Comparison of ENCODE assay signal across 8 cellular contexts in the genomic region with DNA sequence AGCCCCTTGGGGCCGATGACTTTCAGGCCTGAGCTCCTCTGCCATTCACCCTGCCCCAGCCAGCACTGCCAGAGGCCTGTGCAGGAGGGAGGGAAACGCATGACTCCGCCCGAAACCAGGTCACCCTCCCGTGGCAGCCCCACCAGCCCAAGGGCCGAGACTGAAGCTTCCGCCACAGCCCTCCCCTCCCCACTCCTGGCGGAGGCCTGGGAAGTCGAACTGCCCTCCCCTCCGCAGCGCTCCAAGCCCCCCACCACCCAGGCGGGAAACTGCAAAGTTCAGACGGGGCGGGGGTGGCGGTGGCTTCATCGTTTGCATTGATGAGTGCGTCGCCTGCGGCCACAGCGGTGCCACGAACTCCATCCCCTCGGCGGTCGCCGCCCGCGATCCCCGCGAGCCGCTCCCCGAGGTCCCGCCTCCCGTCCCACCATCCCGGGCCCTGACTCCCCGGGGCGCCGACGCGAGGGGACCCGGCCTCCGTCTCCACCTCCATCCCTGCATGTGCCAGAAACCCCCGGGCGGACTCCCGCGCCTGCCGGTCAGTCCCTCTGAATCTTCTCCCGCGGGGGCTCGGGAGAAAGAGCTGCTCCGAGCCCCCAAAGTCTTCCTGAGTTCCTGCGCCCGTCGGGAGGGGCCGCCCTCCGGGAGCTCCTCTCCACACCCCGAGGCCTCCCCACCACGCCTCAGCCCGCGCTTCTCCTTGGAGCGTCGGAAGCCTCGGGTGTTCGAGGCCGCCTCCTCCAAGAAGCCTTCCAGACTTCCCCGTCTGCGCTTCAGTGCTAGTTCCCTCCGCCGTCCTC. TPM values are rescaled to one million over a fixed set of nuclear protein-coding genes. Genes with fewer than 3 reads are reported as not detected.
DNase-seq lines count a peak whose midpoint lies in the region; ATAC-seq and TF ChIP-seq lines count a peak whose summit lies in the region.

No MANE protein-coding gene starts in this region.

- H3K4ac ChIP-seq in mesenchymal stem cell (ENCODE audit: low read depth in 1 of 2, low read length in 2 of 2), result no peak overlapping the region

- H3K9me3 ChIP-seq in MG63 (no peaks in the 10 kb centered on the region), breast epithelium (no peaks in the 10 kb centered on the region), mesenchymal stem cell (ENCODE audit: control insufficient read depth, low read length) (no peaks in the 10 kb centered on the region), uterus (no peaks in the 10 kb centered on the region)

- H4K91ac ChIP-seq in mesenchymal stem cell (ENCODE audit: low read length), result peak overlapping the region; percentile 22

- peak; percentile 30 for ATAC-seq in GM21381 (IDR thresholded peaks at IDR 0.05; ENCODE audit: unreplicated experiment)

- DNase-seq in EL (peak; percentile 31), MG63 (no peak), breast epithelium (ENCODE audit: low spot score in 2 of 2) (no peak), mesenchymal stem cell (peak; percentile 17), uterus (no peak), NCI-H345 (lab: John Stamatoyannopoulos, UW) (no peak), NCI-H187 (lab: John Stamatoyannopoulos, UW) (no peak)

- intact Hi-C loops in breast epithelium (cut with DNase I; ENCODE audit: low total_unique reads), result no loop called here
- intact Hi-C loops in uterus (cut with DNase I; ENCODE audit: low total_unique reads), result no loop called here

- 14% methylated on average over 68 of the region's 68 CpGs for WGBS in mesenchymal stem cell

- H3K4me1 ChIP-seq in breast epithelium, result peaks cover 3 to 9% of the 10 kb centered on the region in 2 donors
- H3K4me1 ChIP-seq in mesenchymal stem cell (ENCODE audit: control insufficient read depth, insufficient read depth, low read depth, low read length), result peaks cover 31% of the 10 kb centered on the region
- peaks cover 0 to 6% of the 10 kb centered on the region in 2 donors for H3K4me1 ChIP-seq in uterus

- H4K8ac ChIP-seq in mesenchymal stem cell (ENCODE audit: low read length), result peak overlapping the region; percentile 80

- H2BK120ac ChIP-seq in mesenchymal stem cell (ENCODE audit: low read depth, low read length), result peak overlapping the region; percentile 50

- H3K27me3 ChIP-seq in MG63, result no peaks in the 10 kb centered on the region
- H3K27me3 ChIP-seq in breast epithelium, result no peaks in the 10 kb centered on the region
- H3K27me3 ChIP-seq in mesenchymal stem cell (ENCODE audit: control insufficient read depth in 1 of 2, insufficient read depth in 1 of 2, low read length in 2 of 2), result peaks cover 8 to 34% of the 10 kb centered on the region in 2 experiments
- no peaks in the 10 kb centered on the region for H3K27me3 ChIP-seq in uterus

- no peak for TF ChIP-seq POLR2A in breast epithelium (IDR thresholded peaks at IDR 0.05)
- TF ChIP-seq POLR2A in uterus (IDR thresholded peaks at IDR 0.05), result no peak

- H2BK15ac ChIP-seq in mesenchymal stem cell (ENCODE audit: low read depth, poor library complexity, severe bottlenecking), result no peak overlapping the region

- no peak overlapping the region for H3K14ac ChIP-seq in mesenchymal stem cell (ENCODE audit: low read length in 2 of 2)

- no peak overlapping the region for H2AK5ac ChIP-seq in mesenchymal stem cell (ENCODE audit: low read length, severe bottlenecking)

- H3K36me3 ChIP-seq in MG63 (no peaks in the 10 kb centered on the region), breast epithelium (no peaks in the 10 kb centered on the region), mesenchymal stem cell (ENCODE audit: control insufficient read depth in 1 of 2, insufficient read depth in 2 of 2, low read depth in 1 of 2, low read length in 2 of 2) (peaks cover 0 to 16% of the 10 kb centered on the region in 2 experiments), uterus (no peaks in the 10 kb centered on the region)

- H3K27ac ChIP-seq in breast epithelium (peak overlapping the region; percentile 66 to 82), mesenchymal stem cell (ENCODE audit: low read length, poor library complexity, severe bottlenecking) (no peak overlapping the region), uterus (peak overlapping the region; percentile 81 to 90)

- peak overlapping the region; percentile 75 for H3K9ac ChIP-seq in mesenchymal stem cell (ENCODE audit: low read length)

- no peak overlapping the region for H2BK5ac ChIP-seq in mesenchymal stem cell (ENCODE audit: low read depth, low read length, poor library complexity, severe bottlenecking)

- peak overlapping the region; percentile 54 to 70 for H3K18ac ChIP-seq in mesenchymal stem cell (ENCODE audit: low read depth in 1 of 2, low read length in 2 of 2)

- H2AFZ ChIP-seq in mesenchymal stem cell (ENCODE audit: low read depth, low read length), result peak overlapping the region; percentile 30

- H3K23ac ChIP-seq in mesenchymal stem cell (ENCODE audit: low read length in 2 of 2), result peak overlapping the region; percentile 25 to 73

- H3K4me2 ChIP-seq in mesenchymal stem cell (ENCODE audit: low read length, poor library complexity, severe bottlenecking), result peak overlapping the region; percentile 69

- H3K4me3 ChIP-seq in MG63, result peak overlapping the region; percentile 62
- peak overlapping the region; percentile 56 to 77 (median 71) for H3K4me3 ChIP-seq in breast epithelium
- peak overlapping the region; percentile 41 to 76 for H3K4me3 ChIP-seq in mesenchymal stem cell (ENCODE audit: insufficient read depth in 1 of 2, low read depth in 1 of 2, low read length in 2 of 2)
- peak overlapping the region; percentile 22 to 39 for H3K4me3 ChIP-seq in uterus

- peak overlapping the region in 1 of 2 experiments; percentile 11 for H2BK12ac ChIP-seq in mesenchymal stem cell (ENCODE audit: low read length in 2 of 2)

- no peaks in the 10 kb centered on the region for H3K79me1 ChIP-seq in mesenchymal stem cell (replicated peaks; ENCODE audit: low read length, poor library complexity, severe bottlenecking)

- TF ChIP-seq CTCF in breast epithelium (IDR thresholded peaks at IDR 0.05) (no peak), uterus (IDR thresholded peaks at IDR 0.05) (no peak)

RNA-seq across cellular contexts. Expression of a gene that starts 0.7 kb away (rescaled TPM):
- 8.3 and 12.9 TPM in 2 replicates for total RNA-seq in MG63 (2014; rRNA removed; shearing (Covaris generic); ENCODE audit: low replicate concordance)
- total RNA-seq in breast epithelium (10 to 100 TPM in 2 of 3 donors, 1 to 10 TPM in 1; 7.2 to 58.2 (median 10.2) TPM), uterus (10 to 100 TPM in 2 of 4 donors, 1 to 10 TPM in 1, under 1 TPM in 1; 0.77 to 18.0 (median 6.3) TPM)
- 2.9 TPM for polyA plus RNA-seq in mesenchymal stem cell (2013, experiment 1 of 2)
- 3.2 TPM for polyA plus RNA-seq in mesenchymal stem cell (2013, experiment 2 of 2)

Comparison
In these comparisons a context has a peak if more than half of its experiments do, and no peak if none do; other contexts are left out.
1. DNase-seq: peak in EL (single experiment) and mesenchymal stem cell (single experiment); none in MG63 (single experiment), breast epithelium (0 of 2), uterus (0 of 2), NCI-H345 (single experiment) and NCI-H187 (0 of 2).
2. Peak in every context shown above with its lines, with median percentiles within 50 percentile points of each other: H3K4me3 ChIP-seq.